Comparison of ENCODE assay signal across 12 cellular contexts in genomic region chr19:38384209-38385027, GRCh38. TPM values are rescaled to one million over a fixed set of nuclear protein-coding genes. Genes with fewer than 3 reads are reported as not detected.
DNase-seq lines count a peak whose midpoint lies in the region; ATAC-seq and TF ChIP-seq lines count a peak whose summit lies in the region.
"Had no signal": no experiment of that assay in that cellular context is flagged by ENCODE, and none has a peak within 500 bp of the region (broad histone marks: within the 10 kb centered on the region; RNA-seq: fewer than 3 reads in every experiment).

No MANE protein-coding gene starts in this region.

- ATAC-seq in HG02938 (IDR thresholded peaks at IDR 0.05; ENCODE audit: unreplicated experiment) = no peak
- ATAC-seq: lower lobe of right lung had no signal

- no peak overlapping the region for H3K27ac ChIP-seq in DOHH2 (ENCODE audit: low read depth, low read length)
- H3K27ac ChIP-seq: lower lobe of right lung had no signal

- in situ Hi-C loops in astrocyte of the spinal cord (cut with HindIII; ENCODE audit: low sequenced_read_pairs) = no loop called here

- H4K20me1 ChIP-seq in DOHH2 (ENCODE audit: control insufficient read depth, insufficient read depth, low read depth, low read length) = 0 out of 2 replicates have a peak, but pooled peaks cover 4% of the 10 kb centered on the region

- TF ChIP-seq CTCF in DOHH2 (IDR thresholded peaks at IDR 0.05; ENCODE audit: low read depth, low read length, poor library complexity, severe bottlenecking) (peak; percentile 46), astrocyte of the spinal cord (IDR thresholded peaks at IDR 0.05; ENCODE audit: low read depth, low read length) (peak; percentile 59), kidney epithelial cell (IDR thresholded peaks at IDR 0.05; ENCODE audit: insufficient read depth, low read length, poor library complexity, severe bottlenecking) (peak; percentile 31)

- H3K9me2 ChIP-seq in DOHH2 (replicated peaks; ENCODE audit: control insufficient read depth, low read length) = no peaks in the 10 kb centered on the region

- peaks cover 19% of the 10 kb centered on the region for H3K27me3 ChIP-seq in DOHH2 (ENCODE audit: control insufficient read depth, low read length)
- H3K27me3 ChIP-seq in kidney epithelial cell (ENCODE audit: control insufficient read depth, insufficient read depth, low read length) = peaks cover 8% of the 10 kb centered on the region

- peaks cover 1% of the 10 kb centered on the region for H3K79me2 ChIP-seq in DOHH2 (ENCODE audit: control insufficient read depth, low read length)

- H3K4me2 ChIP-seq in DOHH2 (ENCODE audit: low read length) = no peak overlapping the region

- no peaks in the 10 kb centered on the region; the same call in 1 of the 2 replicates for H3F3A ChIP-seq in DOHH2 (ENCODE audit: control insufficient read depth, insufficient read depth)

- peaks cover 25% of the 10 kb centered on the region for H3K4me1 ChIP-seq in DOHH2 (ENCODE audit: control insufficient read depth, low read length)

- H3K36me3 ChIP-seq in DOHH2 (ENCODE audit: control insufficient read depth, low read length) = peaks cover 33% of the 10 kb centered on the region
- H3K36me3 ChIP-seq in kidney epithelial cell (ENCODE audit: control insufficient read depth, insufficient read depth, low read length) = peaks cover 6% of the 10 kb centered on the region

- H3K4me3 ChIP-seq in DOHH2 (ENCODE audit: low read length) = no peak overlapping the region
- no peak overlapping the region for H3K4me3 ChIP-seq in astrocyte of the spinal cord (ENCODE audit: low read depth, low read length)
- H3K4me3 ChIP-seq in kidney epithelial cell (ENCODE audit: low read depth, low read length) = no peak overlapping the region
- H3K4me3 ChIP-seq: lower lobe of right lung had no signal

- H3K9me3 ChIP-seq in DOHH2 (ENCODE audit: control insufficient read depth, insufficient read depth, low read length) = no peaks in the 10 kb centered on the region
- H3K9me3 ChIP-seq: lower lobe of right lung had no signal

- DNase-seq in HuH-7.5 (ENCODE audit: low spot score) (peak; percentile 59), astrocyte of the spinal cord (ENCODE audit: low read depth, low spot score) (peak; percentile 21), kidney epithelial cell (ENCODE audit: low read depth) (no peak)
- DNase-seq in stimulated activated naive CD4-positive, alpha-beta T cell (lab: John Stamatoyannopoulos, UW) = no peak
- DNase-seq in activated CD8-positive, alpha-beta memory T cell treated with anti-CD3 and anti-CD28 coated beads, Interleukin-2, amount 50 U/mL, for 4 hours = no peak
- no peak for DNase-seq in activated CD8-positive, alpha-beta memory T cell treated with anti-CD3 and anti-CD28 coated beads for 24 hours
- DNase-seq: DMS153, lower lobe of right lung, NCI-H446 treated with DMSO at 0.1 percent for 48 hours, T-helper 9 cell had no signal

RNA-seq across cellular contexts. Expression of gene GGN, which starts 3.4 kb away (rescaled TPM):
- total RNA-seq in kidney epithelial cell = 0.07 and 1.4 TPM in 2 replicates

RNA-seq across cellular contexts. Expression of gene SPRED3, which starts 4.1 kb away (rescaled TPM):
- total RNA-seq in kidney epithelial cell = 4.3 and 4.5 TPM in 2 replicates

RNA-seq across cellular contexts. Expression of gene PSMD8, which starts 10.0 kb away (rescaled TPM):
- total RNA-seq in kidney epithelial cell = 316 and 367 TPM in 2 replicates

RNA-seq across cellular contexts. Expression of gene FAM98C, which starts 18.5 kb away (rescaled TPM):
- total RNA-seq in kidney epithelial cell = 17.8 and 22.2 TPM in 2 replicates

RNA-seq across cellular contexts. Expression of gene RASGRP4, which starts 41.6 kb away (rescaled TPM):
- not detected in 2 replicates for total RNA-seq in kidney epithelial cell

Comparison
In these comparisons a context has a peak if more than half of its experiments do, and no peak if none do; other contexts are left out.
1. DNase-seq: peak in HuH-7.5 (single experiment) and astrocyte of the spinal cord (single experiment); none in kidney epithelial cell (single experiment), stimulated activated naive CD4-positive, alpha-beta T cell (0 of 6), activated CD8-positive, alpha-beta memory T cell treated with anti-CD3 and anti-CD28 coated beads, Interleukin-2, amount 50 U/mL, for 4 hours (single experiment) and activated CD8-positive, alpha-beta memory T cell treated with anti-CD3 and anti-CD28 coated beads for 24 hours (single experiment).
2. Peak in every context shown above with its lines, with median percentiles within 50 percentile points of each other: CTCF ChIP-seq.